In the genomic region with DNA sequence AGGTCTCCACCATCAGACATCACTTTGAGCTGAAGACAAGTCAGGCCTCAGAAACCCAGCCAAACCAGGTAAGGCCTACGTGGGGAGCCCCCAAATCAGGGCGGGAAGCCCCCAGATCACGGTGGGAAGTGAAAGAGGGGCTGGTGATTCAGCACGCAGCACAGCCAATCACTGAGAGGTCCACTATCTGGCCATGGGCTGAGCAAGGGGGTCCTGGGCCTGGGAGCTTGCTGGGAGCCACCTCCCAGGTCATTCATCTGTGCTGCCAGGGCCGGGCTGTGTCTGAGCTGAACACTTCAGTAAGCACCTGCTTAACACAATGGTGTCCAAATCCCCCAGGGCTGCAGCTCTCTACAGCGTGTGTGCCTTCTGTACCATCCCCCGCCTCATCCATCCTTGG, we compare ENCODE assay signal across 14 cellular contexts. TPM values are rescaled to one million over a fixed set of nuclear protein-coding genes. Genes with fewer than 3 reads are reported as not detected.
DNase-seq lines count a peak whose midpoint lies in the region; ATAC-seq and TF ChIP-seq lines count a peak whose summit lies in the region.
"Had no signal": no experiment of that assay in that cellular context is flagged by ENCODE, and none has a peak within 500 bp of the region (broad histone marks: within the 10 kb centered on the region; RNA-seq: fewer than 3 reads in every experiment).

No MANE protein-coding gene starts in this region.

- H3K27me3 Mint-ChIP-seq in activated CD8-positive, alpha-beta memory T cell treated with anti-CD3 and anti-CD28 coated beads, Interleukin-2, amount 10 ng/mL, durations not matched to agents 7 days and 5 days: no peaks in the 10 kb centered on the region
- H3K27me3 Mint-ChIP-seq in type B pancreatic cell: no peaks in the 10 kb centered on the region
- peaks cover 0 to 3% (median under 1%) of the 10 kb centered on the region in 3 donors for H3K27me3 Mint-ChIP-seq in immature natural killer cell (ENCODE audit: low read depth in 3 of 3)
- H3K27me3 Mint-ChIP-seq: CD8-positive, alpha-beta memory T cell had no signal

- H3K27ac Mint-ChIP-seq in activated CD8-positive, alpha-beta memory T cell treated with anti-CD3 and anti-CD28 coated beads, Interleukin-2, amount 10 ng/mL, durations not matched to agents 7 days and 5 days: no peak overlapping the region
- H3K27ac Mint-ChIP-seq in type B pancreatic cell: no peak overlapping the region
- no peak overlapping the region for H3K27ac Mint-ChIP-seq in immature natural killer cell

- no peaks in the 10 kb centered on the region for H3K9me3 Mint-ChIP-seq in activated CD8-positive, alpha-beta memory T cell treated with anti-CD3 and anti-CD28 coated beads, Interleukin-2, amount 10 ng/mL, durations not matched to agents 7 days and 5 days (ENCODE audit: low read depth)
- no peaks in the 10 kb centered on the region for H3K9me3 Mint-ChIP-seq in type B pancreatic cell
- H3K9me3 Mint-ChIP-seq in immature natural killer cell: no peaks in the 10 kb centered on the region
- H3K9me3 Mint-ChIP-seq: CD8-positive, alpha-beta memory T cell had no signal

- H3K36me3 Mint-ChIP-seq in activated CD8-positive, alpha-beta memory T cell treated with anti-CD3 and anti-CD28 coated beads, Interleukin-2, amount 10 ng/mL, durations not matched to agents 7 days and 5 days: peaks cover 9% of the 10 kb centered on the region
- H3K36me3 Mint-ChIP-seq in type B pancreatic cell (peaks cover 4% of the 10 kb centered on the region), immature natural killer cell (peaks cover 20 to 36% (median 34%) of the 10 kb centered on the region in 3 donors)

- CTCF ChIA-PET in activated CD8-positive, alpha-beta memory T cell treated with anti-CD3 and anti-CD28 coated beads, Interleukin-2, amount 10 ng/mL, durations not matched to agents 7 days and 5 days (lab: Charles Lee): no interaction called here

- no peak for TF ChIP-seq CTCF in type B pancreatic cell (conservative IDR thresholded peaks at IDR 0.05)

- DNase-seq in NCI-H1092 treated with DMSO at 0.1 percent for 48 hours (lab: John Stamatoyannopoulos, UW) (peak; percentile 9), NCI-H1092 (lab: John Stamatoyannopoulos, UW) (no peak), left lobe of liver (ENCODE audit: low spot score) (peak; percentile 27), type B pancreatic cell (ENCODE audit: extremely low spot score, unreplicated experiment) (peak; percentile 54), substantia nigra (lab: John Stamatoyannopoulos, UW) (no peak), immature natural killer cell (no peak)
- DNase-seq in activated CD8-positive, alpha-beta memory T cell treated with anti-CD3 and anti-CD28 coated beads, Interleukin-2, amount 10 ng/mL, durations not matched to agents 7 days and 5 days: peak; percentile 31
- DNase-seq in activated CD8-positive, alpha-beta memory T cell treated with anti-CD3 and anti-CD28 coated beads, Interleukin-2, amount 50 U/mL, for 4 hours: no peak
- DNase-seq: 8988T; AML-193; Caco-2; CD8-positive, alpha-beta memory T cell had no signal

- H3K4me1 Mint-ChIP-seq in activated CD8-positive, alpha-beta memory T cell treated with anti-CD3 and anti-CD28 coated beads, Interleukin-2, amount 10 ng/mL, durations not matched to agents 7 days and 5 days: peaks cover 16% of the 10 kb centered on the region
- H3K4me1 Mint-ChIP-seq in type B pancreatic cell (ENCODE audit: unreplicated experiment) (no peaks in the 10 kb centered on the region), immature natural killer cell (peaks cover 9 to 13% of the 10 kb centered on the region in 2 donors)

- no peak overlapping the region for H3K27ac ChIP-seq in substantia nigra (ENCODE audit: low read depth, low read length, poor library complexity, severe bottlenecking)
- H3K27ac ChIP-seq: BLaER1 had no signal

- no peak for ATAC-seq in activated CD8-positive, alpha-beta memory T cell treated with anti-CD3 and anti-CD28 coated beads, Interleukin-2, amount 10 ng/mL, durations not matched to agents 7 days and 5 days
- ATAC-seq in left lobe of liver: no peak
- ATAC-seq: GM12878 had no signal

- no peak overlapping the region for H3K4me3 Mint-ChIP-seq in activated CD8-positive, alpha-beta memory T cell treated with anti-CD3 and anti-CD28 coated beads, Interleukin-2, amount 10 ng/mL, durations not matched to agents 7 days and 5 days
- H3K4me3 Mint-ChIP-seq in type B pancreatic cell: no peak overlapping the region
- H3K4me3 Mint-ChIP-seq in immature natural killer cell: no peak overlapping the region

RNA-seq across cellular contexts. Expression of gene MED10, which starts 15.5 kb away (rescaled TPM):
- total RNA-seq in activated CD8-positive, alpha-beta memory T cell treated with anti-CD3 and anti-CD28 coated beads, Interleukin-2, amount 10 ng/mL, durations not matched to agents 7 days and 5 days: 10 to 100 TPM; 41.2 to 48.4 TPM
- 9.5 TPM for total RNA-seq in left lobe of liver
- total RNA-seq in type B pancreatic cell (ENCODE audit: low replicate concordance): 32.3 and 38.4 TPM in 2 replicates
- 100 to 1,000 TPM; 115 to 161 (median 116) TPM for polyA plus RNA-seq in immature natural killer cell

Comparison
In these comparisons a context has a peak if more than half of its experiments do, and no peak if none do; other contexts are left out.
1. DNase-seq: peak in NCI-H1092 treated with DMSO at 0.1 percent for 48 hours (single experiment), activated CD8-positive, alpha-beta memory T cell treated with anti-CD3 and anti-CD28 coated beads, Interleukin-2, amount 10 ng/mL, durations not matched to agents 7 days and 5 days (single experiment), left lobe of liver (single experiment) and type B pancreatic cell (single experiment); none in NCI-H1092 (single experiment), activated CD8-positive, alpha-beta memory T cell treated with anti-CD3 and anti-CD28 coated beads, Interleukin-2, amount 50 U/mL, for 4 hours (single experiment), substantia nigra (0 of 49) and immature natural killer cell (0 of 3).